Comparison of ENCODE assay signal across 17 cellular contexts in the genomic region with DNA sequence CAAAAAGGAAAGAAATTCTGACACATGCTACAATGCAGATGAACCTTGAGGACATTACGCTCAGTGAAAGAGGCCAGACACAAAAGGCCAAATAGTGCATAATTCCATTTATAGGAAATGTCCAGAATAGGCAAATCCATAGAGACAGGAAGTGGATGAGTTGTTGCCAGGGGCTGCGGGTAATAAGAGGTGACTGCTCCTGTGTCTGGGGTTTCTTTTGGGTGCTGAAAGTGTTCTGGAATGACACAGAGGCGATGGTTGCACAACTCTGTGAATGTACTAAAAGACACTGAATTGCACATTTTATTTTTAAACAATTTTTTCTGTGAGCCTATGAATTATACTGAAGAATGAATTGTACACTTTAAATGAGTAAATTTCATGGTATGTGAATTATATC. TPM values are rescaled to one million over a fixed set of nuclear protein-coding genes. Genes with fewer than 3 reads are reported as not detected.
DNase-seq lines count a peak whose midpoint lies in the region; ATAC-seq and TF ChIP-seq lines count a peak whose summit lies in the region.
"Had no signal": no experiment of that assay in that cellular context is flagged by ENCODE, and none has a peak within 500 bp of the region (broad histone marks: within the 10 kb centered on the region; RNA-seq: fewer than 3 reads in every experiment).

No MANE protein-coding gene starts in this region.

- H3K9me3 ChIP-seq in adrenal gland (replicated peaks in 1 of 3) = no peaks in the 10 kb centered on the region
- no peaks in the 10 kb centered on the region for H3K9me3 ChIP-seq in thoracic aorta
- H3K9me3 ChIP-seq: colonic mucosa had no signal

- no peak overlapping the region for H3K4me3 ChIP-seq in adrenal gland
- H3K4me3 ChIP-seq in thoracic aorta = no peak overlapping the region
- H3K4me3 ChIP-seq: colonic mucosa had no signal

- intact Hi-C loops in adrenal gland (cut with DNase I) = no loop called here

- no peak overlapping the region for H3K4me3 Mint-ChIP-seq in activated T-cell treated with anti-CD3 and anti-CD28 coated beads, Interleukin-2, amount 50 U/mL, for 72 hours
- H3K4me3 Mint-ChIP-seq in activated T-cell treated with anti-CD3 and anti-CD28 coated beads, Interleukin-2, amount 50 U/mL, for 4 hours = no peak overlapping the region
- H3K4me3 Mint-ChIP-seq: stimulated activated naive CD8-positive, alpha-beta T cell treated with anti-CD3 and anti-CD28 coated beads, Interleukin-15, amount 100 ng/mL, for 72 hours had no signal

- DNase-seq in activated T-cell treated with anti-CD3 and anti-CD28 coated beads, Interleukin-2, amount 50 U/mL, for 72 hours = no peak
- no peak for DNase-seq in activated T-cell treated with anti-CD3 and anti-CD28 coated beads, Interleukin-2, amount 50 U/mL, for 4 hours
- DNase-seq in adrenal gland (peak in 4 of 7 donors; percentile 40 to 60 (median 50)), foreskin keratinocyte (no peak), thoracic aorta (ENCODE audit: low spot score) (peak; percentile 28), NCI-H748 (lab: John Stamatoyannopoulos, UW; ENCODE audit: unreplicated experiment) (no peak)
- DNase-seq: activated CD4-positive, alpha-beta T cell treated with anti-CD3 and anti-CD28 coated beads for 1 hour; activated T-cell treated with anti-CD3 and anti-CD28 coated beads, Interleukin-2, amount 50 U/mL, for 48 hours; colonic mucosa; DMS53; MM.1S; NCI-H510A; stimulated activated CD4-positive, alpha-beta T cell treated with anti-CD3 and anti-CD28 coated beads, Interleukin-4, amount 100 ng/mL, for 1 hour; stimulated activated naive CD8-positive, alpha-beta T cell treated with anti-CD3 and anti-CD28 coated beads, Interleukin-15, amount 100 ng/mL, for 72 hours had no signal

- H3K9me3 Mint-ChIP-seq in activated T-cell treated with anti-CD3 and anti-CD28 coated beads, Interleukin-2, amount 50 U/mL, for 72 hours = no peaks in the 10 kb centered on the region
- H3K9me3 Mint-ChIP-seq in activated T-cell treated with anti-CD3 and anti-CD28 coated beads, Interleukin-2, amount 50 U/mL, for 4 hours = no peaks in the 10 kb centered on the region
- H3K9me3 Mint-ChIP-seq: stimulated activated naive CD8-positive, alpha-beta T cell treated with anti-CD3 and anti-CD28 coated beads, Interleukin-15, amount 100 ng/mL, for 72 hours had no signal

- no peaks in the 10 kb centered on the region for H3K36me3 ChIP-seq in adrenal gland (replicated peaks in 1 of 2)
- H3K36me3 ChIP-seq in thoracic aorta = no peaks in the 10 kb centered on the region
- H3K36me3 ChIP-seq: colonic mucosa had no signal

- H3K27ac ChIP-seq in adrenal gland = peak overlapping the region in 3 of 5 donors; percentile 21 to 72 (median 60)
- H3K27ac ChIP-seq in foreskin keratinocyte = no peak overlapping the region
- peak overlapping the region in 1 of 2 donors; percentile 49 for H3K27ac ChIP-seq in thoracic aorta
- H3K27ac ChIP-seq: colonic mucosa, parathyroid adenoma had no signal

- 24 to 51% (median 39%) methylated on average over 3 of the region's 3 CpGs for WGBS in adrenal gland, 4 donors

- H3K36me3 Mint-ChIP-seq in activated T-cell treated with anti-CD3 and anti-CD28 coated beads, Interleukin-2, amount 50 U/mL, for 72 hours (ENCODE audit: insufficient read depth in 2 of 2) = peaks cover 2 to 7% of the 10 kb centered on the region in 2 donors
- H3K36me3 Mint-ChIP-seq in activated T-cell treated with anti-CD3 and anti-CD28 coated beads, Interleukin-2, amount 50 U/mL, for 4 hours (ENCODE audit: insufficient read depth) = peaks cover 14% of the 10 kb centered on the region

- no peak for ATAC-seq in activated T-cell treated with anti-CD3 and anti-CD28 coated beads, Interleukin-2, amount 50 U/mL, for 72 hours (replicated peaks in 1 of 2)
- ATAC-seq in activated T-cell treated with anti-CD3 and anti-CD28 coated beads, Interleukin-2, amount 50 U/mL, for 4 hours = no peak
- ATAC-seq in foreskin keratinocyte (peak; percentile 27), thoracic aorta (ENCODE audit: insufficient number of reproducible peaks, low FRiP score, low read depth) (no peak), GM21360 (IDR thresholded peaks at IDR 0.05; ENCODE audit: unreplicated experiment) (no peak), GM19455 (IDR thresholded peaks at IDR 0.05; ENCODE audit: unreplicated experiment) (no peak)
- ATAC-seq: stimulated activated naive CD8-positive, alpha-beta T cell treated with anti-CD3 and anti-CD28 coated beads, Interleukin-15, amount 100 ng/mL, for 72 hours had no signal

- peaks cover 25% of the 10 kb centered on the region for H3K27me3 Mint-ChIP-seq in activated T-cell treated with anti-CD3 and anti-CD28 coated beads, Interleukin-2, amount 50 U/mL, for 72 hours (ENCODE audit: low read depth)
- H3K27me3 Mint-ChIP-seq in activated T-cell treated with anti-CD3 and anti-CD28 coated beads, Interleukin-2, amount 50 U/mL, for 4 hours (ENCODE audit: low read depth) = no peaks in the 10 kb centered on the region
- H3K27me3 Mint-ChIP-seq: stimulated activated naive CD8-positive, alpha-beta T cell treated with anti-CD3 and anti-CD28 coated beads, Interleukin-15, amount 100 ng/mL, for 72 hours had no signal

- H3K4me1 Mint-ChIP-seq in activated T-cell treated with anti-CD3 and anti-CD28 coated beads, Interleukin-2, amount 50 U/mL, for 72 hours (ENCODE audit: low read depth) = peaks cover 24% of the 10 kb centered on the region
- H3K4me1 Mint-ChIP-seq in activated T-cell treated with anti-CD3 and anti-CD28 coated beads, Interleukin-2, amount 50 U/mL, for 4 hours (ENCODE audit: low read depth) = peaks cover 34% of the 10 kb centered on the region

- no peak for TF ChIP-seq POLR2A in adrenal gland (IDR thresholded peaks at IDR 0.05)

- H3K27me3 ChIP-seq in adrenal gland = peaks cover 5% of the 10 kb centered on the region
- no peaks in the 10 kb centered on the region for H3K27me3 ChIP-seq in foreskin keratinocyte
- H3K27me3 ChIP-seq in thoracic aorta (replicated peaks; ENCODE audit: insufficient read depth) = no peaks in the 10 kb centered on the region
- H3K27me3 ChIP-seq: colonic mucosa had no signal

- peak overlapping the region; percentile 46 for H3K27ac Mint-ChIP-seq in activated T-cell treated with anti-CD3 and anti-CD28 coated beads, Interleukin-2, amount 50 U/mL, for 72 hours

- H3K4me1 ChIP-seq in adrenal gland (replicated peaks in 1 of 2) = peaks cover 0 to 42% of the 10 kb centered on the region in 2 donors
- H3K4me1 ChIP-seq in foreskin keratinocyte = peaks cover 12% of the 10 kb centered on the region
- H3K4me1 ChIP-seq in thoracic aorta (ENCODE audit: control insufficient read depth in 1 of 2, low read depth in 2 of 2) = peaks cover 30 to 69% of the 10 kb centered on the region in 2 donors
- H3K4me1 ChIP-seq: colonic mucosa had no signal

- TF ChIP-seq CTCF in adrenal gland (IDR thresholded peaks at IDR 0.05) = no peak
- TF ChIP-seq CTCF in foreskin keratinocyte (conservative IDR thresholded peaks at IDR 0.05) = no peak
- TF ChIP-seq CTCF in thoracic aorta (IDR thresholded peaks at IDR 0.05) = no peak

RNA-seq across cellular contexts. Expression of gene IRAK1, which starts 23.3 kb away (rescaled TPM):
- total RNA-seq in activated T-cell treated with anti-CD3 and anti-CD28 coated beads, Interleukin-2, amount 50 U/mL, for 72 hours = 100 to 1,000 TPM; 131 to 150 TPM
- 100 to 1,000 TPM; 258 to 273 (median 272) TPM for total RNA-seq in activated T-cell treated with anti-CD3 and anti-CD28 coated beads, Interleukin-2, amount 50 U/mL, for 4 hours
- total RNA-seq in adrenal gland (100 to 1,000 TPM in 4 of 8 donors, 10 to 100 TPM in 4; 79.9 to 142 (median 111) TPM), foreskin keratinocyte (161 and 174 TPM in 2 replicates), thoracic aorta (10 to 100 TPM; 71.0 to 83.9 TPM)
- polyA plus RNA-seq in adrenal gland (10 to 100 TPM; 36.9 to 70.1 (median 63.4) TPM), foreskin keratinocyte (168 and 175 TPM in 2 replicates)

RNA-seq across cellular contexts. Expression of gene MECP2, which starts 54.5 kb away (rescaled TPM):
- 10 to 100 TPM; 70.4 to 73.5 TPM for total RNA-seq in activated T-cell treated with anti-CD3 and anti-CD28 coated beads, Interleukin-2, amount 50 U/mL, for 72 hours
- 10 to 100 TPM; 42.6 to 46.7 (median 45.7) TPM for total RNA-seq in activated T-cell treated with anti-CD3 and anti-CD28 coated beads, Interleukin-2, amount 50 U/mL, for 4 hours
- total RNA-seq in adrenal gland (10 to 100 TPM; 35.0 to 67.7 (median 60.3) TPM), foreskin keratinocyte (20.6 and 21.8 TPM in 2 replicates), thoracic aorta (100 to 1,000 TPM in 1 of 2 donors, 10 to 100 TPM in 1; 57.0 to 113 TPM)
- polyA plus RNA-seq in adrenal gland (10 to 100 TPM; 23.3 to 28.6 (median 24.5) TPM), foreskin keratinocyte (16.3 and 18.7 TPM in 2 replicates)

Comparison
In these comparisons a context has a peak if more than half of its experiments do, and no peak if none do; other contexts are left out.
1. DNase-seq: peak in adrenal gland (4 of 7) and thoracic aorta (single experiment); none in activated T-cell treated with anti-CD3 and anti-CD28 coated beads, Interleukin-2, amount 50 U/mL, for 72 hours (0 of 2), activated T-cell treated with anti-CD3 and anti-CD28 coated beads, Interleukin-2, amount 50 U/mL, for 4 hours (single experiment), foreskin keratinocyte (0 of 2) and NCI-H748 (single experiment).